Comparison of ENCODE assay signal across 8 cellular contexts in the genomic region with DNA sequence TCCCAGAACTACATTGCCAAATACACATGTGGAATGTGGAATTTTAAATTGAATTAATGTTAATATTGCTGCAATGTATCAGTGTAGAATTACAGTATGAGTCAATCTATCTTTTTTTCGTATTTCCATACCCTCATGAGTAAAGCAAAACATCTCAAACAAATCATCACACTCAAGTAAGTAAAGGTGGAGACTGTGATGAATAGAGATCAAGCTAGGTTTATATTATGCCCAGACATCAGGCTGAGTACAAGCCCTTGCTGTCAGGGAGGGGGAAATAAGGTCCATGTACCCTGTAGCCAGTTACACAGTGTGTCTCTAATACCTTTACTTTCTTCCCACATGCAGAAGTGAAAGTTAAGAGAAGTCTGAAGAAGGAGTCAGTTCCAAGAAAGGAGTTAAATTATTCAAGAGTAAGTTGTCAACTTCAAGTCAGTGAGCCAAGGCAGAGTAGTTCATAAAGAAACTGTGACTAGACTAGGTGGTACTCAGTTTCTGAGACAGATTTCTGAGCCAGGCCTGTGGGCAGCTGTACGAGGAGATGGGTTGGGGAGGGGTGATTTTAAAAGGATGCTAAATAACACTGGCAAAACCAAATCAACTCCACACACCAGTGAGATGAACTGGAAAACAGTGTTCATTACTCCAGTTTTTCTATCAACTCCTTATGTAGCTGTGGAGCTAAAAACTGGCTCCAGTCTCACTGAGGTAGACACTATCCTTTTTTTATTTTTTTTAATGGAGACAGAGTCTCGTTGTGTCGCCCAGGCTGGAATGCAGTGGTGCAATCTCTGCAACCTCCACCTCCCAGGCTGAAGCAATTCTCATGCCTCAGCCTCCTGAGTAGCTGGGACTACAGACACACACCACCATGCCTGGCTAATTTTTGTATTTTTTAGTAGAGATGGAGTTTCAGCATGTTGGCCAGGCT. TPM values are rescaled to one million over a fixed set of nuclear protein-coding genes. Genes with fewer than 3 reads are reported as not detected.
DNase-seq lines count a peak whose midpoint lies in the region; ATAC-seq, FAIRE-seq and TF ChIP-seq lines count a peak whose summit lies in the region.

No MANE protein-coding gene starts in this region.

- no peak overlapping the region for H2AFZ ChIP-seq in endothelial cell of umbilical vein (ENCODE audit: low read depth, low read length)

- H3K4me3 ChIP-seq in endothelial cell of umbilical vein (replicated peaks in 1 of 3; ENCODE audit: insufficient read depth in 1 of 3, low read depth in 1 of 3, low read length in 3 of 3) = no peak overlapping the region
- no peak overlapping the region for H3K4me3 ChIP-seq in thyroid gland (replicated peaks in 1 of 3)
- H3K4me3 ChIP-seq in mucosa of descending colon = no peak overlapping the region

- H4K20me1 ChIP-seq in endothelial cell of umbilical vein (replicated peaks; ENCODE audit: control insufficient read depth, extremely low read depth, insufficient read depth, low read length) = no peaks in the 10 kb centered on the region

- no TSS peak for BruUV-seq in endothelial cell of umbilical vein (replicated peaks; lab: Mats Ljungman, UMichigan)

- H3K9me3 ChIP-seq in endothelial cell of umbilical vein (replicated peaks; ENCODE audit: control insufficient read depth, insufficient read depth, low read length) = no peaks in the 10 kb centered on the region
- no peaks in the 10 kb centered on the region for H3K9me3 ChIP-seq in thyroid gland
- no peaks in the 10 kb centered on the region for H3K9me3 ChIP-seq in mucosa of descending colon

- no peak overlapping the region for H3K9ac ChIP-seq in endothelial cell of umbilical vein (replicated peaks; ENCODE audit: extremely low read depth, insufficient read depth, low read length)

- POLR2A ChIA-PET in endothelial cell of umbilical vein (lab: Charles Lee) = no interaction called here

- no peak overlapping the region for H3K4me2 ChIP-seq in endothelial cell of umbilical vein (ENCODE audit: insufficient read depth, low read length)

- DNase-seq in endothelial cell of umbilical vein (ENCODE audit: low read depth, low spot score) = no peak
- DNase-seq in thyroid gland = no peak
- DNase-seq in mucosa of descending colon = no peak
- no peak for DNase-seq in erythroblast (lab: John Stamatoyannopoulos, UW)
- no peak for DNase-seq in occipital lobe (lab: John Stamatoyannopoulos, UW)

- no peak for TF ChIP-seq CTCF in endothelial cell of umbilical vein (IDR thresholded peaks at IDR 0.05; ENCODE audit: extremely low read depth in 1 of 2, insufficient read depth in 1 of 2, low read depth in 1 of 2, low read length in 2 of 2)
- no peak for TF ChIP-seq CTCF in thyroid gland (IDR thresholded peaks at IDR 0.05)
- TF ChIP-seq CTCF in mucosa of descending colon (IDR thresholded peaks at IDR 0.05) = no peak

- H3K36me3 ChIP-seq in endothelial cell of umbilical vein (ENCODE audit: control insufficient read depth in 2 of 2, extremely low read depth in 1 of 2, insufficient read depth in 2 of 2, low read length in 2 of 2) (no peaks in the 10 kb centered on the region), thyroid gland (no peaks in the 10 kb centered on the region), mucosa of descending colon (ENCODE audit: low read depth) (no peaks in the 10 kb centered on the region)

- CTCF ChIA-PET in endothelial cell of umbilical vein (lab: Charles Lee) = interaction anchor here (1.3 kb wide), 1 partner anchor 86 kb away, joined by 4 read pairs; no protein-coding TSS in a partner anchor

- ATAC-seq in GM18502 (IDR thresholded peaks at IDR 0.05; ENCODE audit: poor library complexity, unreplicated experiment) = peak; percentile 66
- ATAC-seq in GM21447 (IDR thresholded peaks at IDR 0.05; ENCODE audit: unreplicated experiment) = peak; percentile 68
- peak; percentile 52 for ATAC-seq in HG03457 (IDR thresholded peaks at IDR 0.05; ENCODE audit: unreplicated experiment)
- no peak for ATAC-seq in mucosa of descending colon

- H3K79me2 ChIP-seq in endothelial cell of umbilical vein (ENCODE audit: control insufficient read depth, insufficient read depth, low read length) = no peaks in the 10 kb centered on the region

- intact Hi-C loops in endothelial cell of umbilical vein (cut with micrococcal nuclease) = no loop called here
- intact Hi-C loops in thyroid gland (cut with DNase I) = no loop called here
- intact Hi-C loops in mucosa of descending colon (cut with DNase I, micrococcal nuclease) = no loop called here

- TF ChIP-seq POLR2A in endothelial cell of umbilical vein (IDR thresholded peaks at IDR 0.05; ENCODE audit: low read depth, low read length) (no peak), thyroid gland (IDR thresholded peaks at IDR 0.05) (no peak), erythroblast (IDR thresholded peaks at IDR 0.05; ENCODE audit: low read length) (no peak)

- H3K9me1 ChIP-seq in endothelial cell of umbilical vein (replicated peaks; ENCODE audit: control insufficient read depth, extremely low read depth, insufficient read depth, low read length) = no peaks in the 10 kb centered on the region

- no peaks in the 10 kb centered on the region for H3K27me3 ChIP-seq in endothelial cell of umbilical vein (ENCODE audit: control insufficient read depth in 2 of 2, insufficient read depth in 2 of 2, low read length in 2 of 2)
- no peaks in the 10 kb centered on the region for H3K27me3 ChIP-seq in thyroid gland

- H3K27ac ChIP-seq in endothelial cell of umbilical vein (ENCODE audit: insufficient read depth, low read depth, low read length) (no peak overlapping the region), thyroid gland (no peak overlapping the region)

- H3K4me1 ChIP-seq in endothelial cell of umbilical vein (ENCODE audit: control insufficient read depth, extremely low read depth, insufficient read depth, low read length) (no peaks in the 10 kb centered on the region), thyroid gland (no peaks in the 10 kb centered on the region), mucosa of descending colon (ENCODE audit: low read depth) (no peaks in the 10 kb centered on the region)

- dilution Hi-C loops in endothelial cell of umbilical vein (cut with MboI; ENCODE audit: extremely low pct_ligation_motif_present, low sequenced_read_pairs) = no loop called here

- 71 to 74% methylated on average over 4 of the region's 4 CpGs for WGBS in thyroid gland, 2 donors

- FAIRE-seq in endothelial cell of umbilical vein (lab: Jason Lieb, UNC) = peak; percentile 21

TF ChIP-seq in endothelial cell of umbilical vein, 7 proteins besides CTCF, POLR2A, EP300 and RAD21:
- TF ChIP-seq, protein P1, sequence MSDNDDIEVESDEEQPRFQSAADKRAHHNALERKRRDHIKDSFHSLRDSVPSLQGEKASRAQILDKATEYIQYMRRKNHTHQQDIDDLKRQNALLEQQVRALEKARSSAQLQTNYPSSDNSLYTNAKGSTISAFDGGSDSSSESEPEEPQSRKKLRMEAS (IDR thresholded peaks at IDR 0.05; ENCODE audit: insufficient read depth, insufficient read length) = no peak
- TF ChIP-seq FOS (IDR thresholded peaks at IDR 0.05; ENCODE audit: borderline replicate concordance, insufficient read depth, low read length) = no peak
- no peak for TF ChIP-seq POLR2AphosphoS5 (IDR thresholded peaks at IDR 0.05; ENCODE audit: insufficient read depth, low read depth, low read length)
- TF ChIP-seq JUN (IDR thresholded peaks at IDR 0.05; ENCODE audit: borderline replicate concordance, insufficient read depth, insufficient read length, low read depth) = no peak
- TF ChIP-seq MYC (IDR thresholded peaks at IDR 0.05; ENCODE audit: low read depth, low read length) = no peak
- no peak for TF ChIP-seq GATA2 (IDR thresholded peaks at IDR 0.05; ENCODE audit: insufficient read depth, insufficient read length, low read depth, low read length)
- TF ChIP-seq EZH2 (IDR thresholded peaks at IDR 0.05; ENCODE audit: borderline replicate concordance, low read depth, low read length, severe bottlenecking) = no peak

RNA-seq across cellular contexts. Expression of gene STK38L, which starts 23.8 kb away (rescaled TPM):
- total RNA-seq in endothelial cell of umbilical vein (58.4 and 60.0 TPM in 2 replicates), thyroid gland (10 to 100 TPM; 20.1 to 42.2 (median 27.0) TPM), mucosa of descending colon (10 to 100 TPM; 45.2 to 69.4 (median 53.6) TPM), occipital lobe (23.1 TPM)
- polyA plus RNA-seq in endothelial cell of umbilical vein = 8.9 and 14.7 TPM in 2 replicates
- 13.4 and 15.9 TPM in 2 replicates for polyA plus RNA-seq in endothelial cell of umbilical vein (2011; cell fraction: cytosol; rRNA removed)
- polyA plus RNA-seq in endothelial cell of umbilical vein (2011; cell fraction: nucleus; rRNA removed) = 59.2 and 69.9 TPM in 2 replicates
- polyA plus RNA-seq in endothelial cell of umbilical vein (2012) = 37.1 and 44.9 TPM in 2 replicates
- polyA minus RNA-seq in endothelial cell of umbilical vein = 22.9 and 30.2 TPM in 2 replicates
- 3.7 TPM for polyA minus RNA-seq in endothelial cell of umbilical vein (2011; cell fraction: cytosol; rRNA and poly(A)+ RNA removed)
- polyA minus RNA-seq in endothelial cell of umbilical vein (2011; cell fraction: nucleus; rRNA and poly(A)+ RNA removed) = 61.3 and 69.6 TPM in 2 replicates
